ENCODE assay signal across 18 cellular contexts in genomic region chr11:77698896-77699295, GRCh38.
A peak's percentile ranks its signal among the peaks of the same experiment; 100 is the strongest.
DNase-seq lines count a peak whose midpoint lies in the region; ATAC-seq, FAIRE-seq and TF ChIP-seq lines count a peak whose summit lies in the region.
"Had no signal": no experiment of that assay in that cellular context is flagged by ENCODE, and none has a peak within 500 bp of the region (broad histone marks: within the 10 kb centered on the region; RNA-seq: fewer than 3 reads in every experiment).

No MANE protein-coding gene starts in this region.

- no peaks in the 10 kb centered on the region for H3K9me3 Mint-ChIP-seq in activated T-cell treated with anti-CD3 and anti-CD28 coated beads, Interleukin-2, amount 50 U/mL, for 4 hours
- H3K9me3 Mint-ChIP-seq in CD14-positive monocyte, result no peaks in the 10 kb centered on the region
- H3K9me3 Mint-ChIP-seq: H9 had no signal

- H3K27ac ChIP-seq in A549, result no peak overlapping the region
- H3K27ac ChIP-seq in pancreas, result no peak overlapping the region
- H3K27ac ChIP-seq: C4-2B, KMS-11 had no signal

- POLR2A ChIA-PET in A549 (lab: Yijun Ruan, JAX), result no interaction called here

- no peak for TF ChIP-seq POLR2A in A549 (IDR thresholded peaks at IDR 0.05; ENCODE audit: low read length)
- TF ChIP-seq POLR2A in GM12892 (IDR thresholded peaks at IDR 0.05; ENCODE audit: low read depth, low read length), result no peak

- H3K27ac Mint-ChIP-seq in CD14-positive monocyte, result no peak overlapping the region
- H3K27ac Mint-ChIP-seq: H9 had no signal

- no peak overlapping the region for H3K4me3 Mint-ChIP-seq in activated T-cell treated with anti-CD3 and anti-CD28 coated beads, Interleukin-2, amount 50 U/mL, for 4 hours
- no peak overlapping the region for H3K4me3 Mint-ChIP-seq in CD14-positive monocyte
- H3K4me3 Mint-ChIP-seq: CD4-positive, alpha-beta memory T cell; H9 had no signal

- FAIRE-seq in A549 (lab: Jason Lieb, UNC) (peak; percentile 51), GM12892 (lab: Jason Lieb, UNC) (peak; percentile 21), colon (lab: Jason Lieb, UNC) (peak; percentile 31), pancreas (lab: Jason Lieb, UNC) (peak; percentile 57)
- FAIRE-seq: GM12891, GM18507 had no signal

- no peaks in the 10 kb centered on the region for H3K4me1 Mint-ChIP-seq in activated T-cell treated with anti-CD3 and anti-CD28 coated beads, Interleukin-2, amount 50 U/mL, for 4 hours (ENCODE audit: low read depth)
- H3K4me1 Mint-ChIP-seq in CD14-positive monocyte, result no peaks in the 10 kb centered on the region

- WGBS in A549 (ENCODE audit: missing lambda C conversion rate), result 86% methylated on average over 2 of the region's 2 CpGs
- 85 to 91% methylated on average over 2 of the region's 2 CpGs for WGBS in pancreas, 2 donors

- peaks cover 0 to 35% (median 0%) of the 10 kb centered on the region in 3 donors for H3K36me3 ChIP-seq in pancreas

- H3K27me3 ChIP-seq in pancreas, result no peaks in the 10 kb centered on the region

- H3K4me3 ChIP-seq in A549, result no peak overlapping the region
- H3K4me3 ChIP-seq in pancreas, result no peak overlapping the region

- H3K4me1 ChIP-seq in A549 (no peaks in the 10 kb centered on the region), pancreas (no peaks in the 10 kb centered on the region)

- TF ChIP-seq EP300 in A549 (IDR thresholded peaks at IDR 0.05), result no peak

- CTCF ChIA-PET in A549 (lab: Yijun Ruan, JAX), result no interaction called here

- peaks cover 13% of the 10 kb centered on the region for H3K36me3 Mint-ChIP-seq in activated T-cell treated with anti-CD3 and anti-CD28 coated beads, Interleukin-2, amount 50 U/mL, for 4 hours (ENCODE audit: insufficient read depth)
- H3K36me3 Mint-ChIP-seq in CD14-positive monocyte, result peaks cover 58 to 61% of the 10 kb centered on the region in 2 donors

- no peak for DNase-seq in A549 (ENCODE audit: low read depth in 1 of 2, low spot score in 1 of 2)
- no peak for DNase-seq in GM12892 (ENCODE audit: insufficient read length)
- DNase-seq in pancreas, result no peak
- DNase-seq in G401 (ENCODE audit: low spot score), result no peak
- DNase-seq in activated T-cell treated with anti-CD3 and anti-CD28 coated beads, Interleukin-2, amount 50 U/mL, for 4 hours, result no peak
- DNase-seq in CD14-positive monocyte (ENCODE audit: low spot score), result no peak
- DNase-seq: AML-193; CD4-positive, alpha-beta memory T cell; DMS153; DMS79; GOT3; H9 had no signal

- ATAC-seq in A549 (no peak), pancreas (no peak), GM18517 (IDR thresholded peaks at IDR 0.05; ENCODE audit: unreplicated experiment) (no peak)
- no peak for ATAC-seq in activated T-cell treated with anti-CD3 and anti-CD28 coated beads, Interleukin-2, amount 50 U/mL, for 4 hours

- no peak for TF ChIP-seq RAD21 in A549 (conservative IDR thresholded peaks at IDR 0.05 in 1 of 2, IDR thresholded peaks at IDR 0.05 in 1 of 2)

- intact Hi-C loops in pancreas (cut with DNase I), result no loop called here
- intact Hi-C loops in CD14-positive monocyte (cut with micrococcal nuclease), result no loop called here

- no peak overlapping the region for H3K4me2 ChIP-seq in A549
- H3K4me2 ChIP-seq: KMS-11 had no signal

- in situ Hi-C loops in G401 (cut with HindIII; ENCODE audit: low sequenced_read_pairs), result no loop called here

- H3K27me3 Mint-ChIP-seq in activated T-cell treated with anti-CD3 and anti-CD28 coated beads, Interleukin-2, amount 50 U/mL, for 4 hours (ENCODE audit: low read depth), result no peaks in the 10 kb centered on the region
- H3K27me3 Mint-ChIP-seq in CD14-positive monocyte (ENCODE audit: low read depth in 3 of 3), result no peaks in the 10 kb centered on the region
- H3K27me3 Mint-ChIP-seq: CD4-positive, alpha-beta memory T cell had no signal

- H3K9me3 ChIP-seq in A549 (no peaks in the 10 kb centered on the region), pancreas (no peaks in the 10 kb centered on the region)

- no peak for TF ChIP-seq CTCF in A549 (IDR thresholded peaks at IDR 0.05)
- no peak for TF ChIP-seq CTCF in pancreas (IDR thresholded peaks at IDR 0.05)
- no peak for TF ChIP-seq CTCF in CD14-positive monocyte (IDR thresholded peaks at IDR 0.05)

TF ChIP-seq in A549, 52 proteins besides CTCF, POLR2A, EP300 and RAD21:
- TF ChIP-seq MYC (IDR thresholded peaks at IDR 0.05; ENCODE audit: borderline replicate concordance, low read length), result no peak
- no peak for TF ChIP-seq ELK1 (IDR thresholded peaks at IDR 0.05; ENCODE audit: low read depth, low read length)
- no peak for TF ChIP-seq JUN (IDR thresholded peaks at IDR 0.05)
- no peak for TF ChIP-seq BCL3 (IDR thresholded peaks at IDR 0.05)
- no peak for TF ChIP-seq SREBF2 (IDR thresholded peaks at IDR 0.05)
- no peak for TF ChIP-seq JUNB (IDR thresholded peaks at IDR 0.05)
- no peak for TF ChIP-seq MAX (IDR thresholded peaks at IDR 0.05)
- TF ChIP-seq HEYL (CRISPR knock-in tag; IDR thresholded peaks at IDR 0.05), result no peak
- no peak for TF ChIP-seq TFCP2L1 (CRISPR knock-in tag; IDR thresholded peaks at IDR 0.05)
- TF ChIP-seq KDM1A (IDR thresholded peaks at IDR 0.05; ENCODE audit: low read depth), result no peak
- TF ChIP-seq FOSL2 (IDR thresholded peaks at IDR 0.05), result no peak
- no peak for TF ChIP-seq FOSL2 (CRISPR knock-in tag; IDR thresholded peaks at IDR 0.05)
TF ChIP-seq in A549: peak in this region for 0.
